In genomic region chr7:148700693-148701092, GRCh38 we compare ENCODE assay signal across 8 cellular contexts. TPM values are rescaled to one million over a fixed set of nuclear protein-coding genes. Genes with fewer than 3 reads are reported as not detected.
DNase-seq lines count a peak whose midpoint lies in the region; ATAC-seq lines count a peak whose summit lies in the region.

No MANE protein-coding gene starts in this region.

- ATAC-seq in GM18907 (IDR thresholded peaks at IDR 0.05; ENCODE audit: unreplicated experiment) (no peak), HG03159 (IDR thresholded peaks at IDR 0.05; ENCODE audit: unreplicated experiment) (no peak)

- DNase-seq in H4 (ENCODE audit: low spot score) (peak; percentile 26), RPMI8226 (peak; percentile 84), astrocyte of the hippocampus (ENCODE audit: low read depth, low spot score) (peak; percentile 88), lung microvascular endothelial cell (ENCODE audit: low read depth in 2 of 2) (peak; percentile 21 to 53), ecto neural progenitor cell (ENCODE audit: low spot score) (no peak)
- peak in 5 of 6 experiments; percentile 21 to 46 (median 37) for DNase-seq in stimulated activated naive CD4-positive, alpha-beta T cell (lab: John Stamatoyannopoulos, UW)

RNA-seq across cellular contexts. Expression of gene CUL1, which starts 2.0 kb away (rescaled TPM):
- total RNA-seq in H4 (2014; rRNA removed; shearing (Covaris generic)): 48.0 and 56.0 TPM in 2 replicates
- 30.9 and 31.9 TPM in 2 replicates for total RNA-seq in lung microvascular endothelial cell
